Comparison of ENCODE assay signal across 31 cellular contexts in genomic region chr18:76808561-76808960, GRCh38.
"Had no signal": no experiment of that assay in that cellular context is flagged by ENCODE, and none has a peak within 500 bp of the region (broad histone marks: within the 10 kb centered on the region; RNA-seq: fewer than 3 reads in every experiment).

No MANE protein-coding gene starts in this region.

- H3K27me3 ChIP-seq: adrenal gland, body of pancreas, brain microvascular endothelial cell, breast epithelium had no signal

- H3K36me3 ChIP-seq: adrenal gland, brain microvascular endothelial cell, breast epithelium had no signal

- H3K27ac ChIP-seq: adrenal gland, body of pancreas, brain microvascular endothelial cell, breast epithelium, VCaP had no signal

- H3K27me3 Mint-ChIP-seq: activated B cell treated with CpG ODN at 0.5 μM for 24 hours; activated CD4-positive, alpha-beta memory T cell treated with anti-CD3 and anti-CD28 coated beads for 36 hours; activated CD4-positive, alpha-beta T cell treated with anti-CD3 and anti-CD28 coated beads, Interleukin-2, amount 10 ng/mL, durations not matched to agents 24 days and 14 days; activated CD8-positive, alpha-beta T cell treated with anti-CD3 and anti-CD28 coated beads for 36 hours; activated naive CD8-positive, alpha-beta T cell treated with anti-CD3 and anti-CD28 coated beads for 36 hours; activated T-helper 17 cell treated with anti-CD3 and anti-CD28 coated beads, Interleukin-2, amount 50 U/mL, for 72 hours; T-cell; T-helper 17 cell had no signal

- H3K36me3 Mint-ChIP-seq: activated naive CD4-positive, alpha-beta T cell treated with anti-CD3 and anti-CD28 coated beads, Interleukin-2, amount 50 U/mL, for 72 hours had no signal

- H3K4me3 Mint-ChIP-seq: activated B cell treated with CpG ODN at 0.5 μM for 24 hours; activated CD4-positive, alpha-beta memory T cell treated with anti-CD3 and anti-CD28 coated beads for 36 hours; activated CD4-positive, alpha-beta T cell treated with anti-CD3 and anti-CD28 coated beads, Interleukin-2, amount 10 ng/mL, durations not matched to agents 24 days and 14 days; activated CD8-positive, alpha-beta T cell treated with anti-CD3 and anti-CD28 coated beads for 36 hours; activated naive CD4-positive, alpha-beta T cell treated with anti-CD3 and anti-CD28 coated beads for 36 hours; activated naive CD8-positive, alpha-beta T cell treated with anti-CD3 and anti-CD28 coated beads for 36 hours; activated T-cell treated with anti-CD3 and anti-CD28 coated beads, Interleukin-2, amount 50 U/mL, for 4 hours; activated T-cell treated with anti-CD3 and anti-CD28 coated beads, Interleukin-2, amount 50 U/mL, for 72 hours; activated T-helper 1 cell treated with anti-CD3 and anti-CD28 coated beads, Interleukin-12 subunit alpha, Interleukin-12 subunit beta, Interleukin-2, Interleukin-4 antibody, amounts not matched to agents 30 ng/mL and 10 ng/mL and 1 ng/mL, durations not matched to agents 14 hours and 24 hours and 36 hours; activated T-helper 17 cell treated with anti-CD3 and anti-CD28 coated beads, Interleukin-2, amount 50 U/mL, for 72 hours; T-cell; T-helper 17 cell had no signal

- ATAC-seq: activated CD8-positive, alpha-beta T cell treated with anti-CD3 and anti-CD28 coated beads for 36 hours; activated naive CD4-positive, alpha-beta T cell treated with anti-CD3 and anti-CD28 coated beads, Interleukin-2, amount 50 U/mL, for 72 hours; activated T-cell treated with anti-CD3 and anti-CD28 coated beads, Interleukin-2, amount 50 U/mL, for 4 hours; activated T-cell treated with anti-CD3 and anti-CD28 coated beads, Interleukin-2, amount 50 U/mL, for 72 hours; activated T-helper 17 cell treated with anti-CD3 and anti-CD28 coated beads, Interleukin-2, amount 50 U/mL, for 72 hours; body of pancreas; T-cell; T-helper 17 cell had no signal

- H3K27ac Mint-ChIP-seq: activated B cell treated with CpG ODN at 0.5 μM for 24 hours; activated CD4-positive, alpha-beta memory T cell treated with anti-CD3 and anti-CD28 coated beads for 36 hours; activated CD4-positive, alpha-beta T cell treated with anti-CD3 and anti-CD28 coated beads, Interleukin-2, amount 10 ng/mL, durations not matched to agents 24 days and 14 days; activated CD8-positive, alpha-beta T cell treated with anti-CD3 and anti-CD28 coated beads for 36 hours; activated naive CD4-positive, alpha-beta T cell treated with anti-CD3 and anti-CD28 coated beads for 36 hours; activated naive CD4-positive, alpha-beta T cell treated with anti-CD3 and anti-CD28 coated beads, Interleukin-2, amount 50 U/mL, for 72 hours; activated naive CD8-positive, alpha-beta T cell treated with anti-CD3 and anti-CD28 coated beads for 36 hours; activated T-cell treated with anti-CD3 and anti-CD28 coated beads, Interleukin-2, amount 50 U/mL, for 72 hours; activated T-helper 1 cell treated with anti-CD3 and anti-CD28 coated beads, Interleukin-12 subunit alpha, Interleukin-12 subunit beta, Interleukin-2, Interleukin-4 antibody, amounts not matched to agents 30 ng/mL and 10 ng/mL and 1 ng/mL, durations not matched to agents 14 hours and 24 hours and 36 hours; activated T-helper 17 cell treated with anti-CD3 and anti-CD28 coated beads, Interleukin-2, amount 50 U/mL, for 72 hours; T-cell; T-helper 17 cell had no signal

- H3K4me3 ChIP-seq: adrenal gland, body of pancreas, breast epithelium had no signal

- DNase-seq: activated B cell treated with CpG ODN at 0.5 μM for 24 hours; activated CD4-positive, alpha-beta memory T cell treated with anti-CD3 and anti-CD28 coated beads for 36 hours; activated CD4-positive, alpha-beta T cell treated with anti-CD3 and anti-CD28 coated beads for 4 hours; activated CD4-positive, alpha-beta T cell treated with anti-CD3 and anti-CD28 coated beads, Interleukin-2, amount 10 ng/mL, durations not matched to agents 24 days and 14 days; activated CD4-positive, alpha-beta T cell treated with anti-CD3 and anti-CD28 coated beads, Interleukin-2, amount 50 U/mL, for 1 hour; activated CD4-positive, alpha-beta T cell treated with anti-CD3 and anti-CD28 coated beads, Interleukin-2, amount 50 U/mL, for 4 hours; activated CD4-positive, CD25-positive, alpha-beta regulatory T cell treated with anti-CD3 and anti-CD28 coated beads, Interleukin-2, amount 50 U/mL, for 72 hours; activated CD8-positive, alpha-beta T cell treated with anti-CD3 and anti-CD28 coated beads for 36 hours; activated effector memory CD4-positive, alpha-beta T cell treated with anti-CD3 and anti-CD28 coated beads, Interleukin-2, amount 50 U/mL, for 16 hours; activated gamma-delta T cell treated with Interleukin-2 at 50 U/mL for 16 hours; activated naive CD4-positive, alpha-beta T cell; activated naive CD4-positive, alpha-beta T cell treated with anti-CD3 and anti-CD28 coated beads for 36 hours; activated naive CD4-positive, alpha-beta T cell treated with anti-CD3 and anti-CD28 coated beads, Interleukin-2, amount 50 U/mL, for 16 hours; activated naive CD8-positive, alpha-beta T cell treated with anti-CD3 and anti-CD28 coated beads for 36 hours; activated T-cell treated with anti-CD3 and anti-CD28 coated beads for 4 hours; activated T-cell treated with anti-CD3 and anti-CD28 coated beads, Interleukin-2, amount 50 U/mL, for 1 hour; activated T-cell treated with anti-CD3 and anti-CD28 coated beads, Interleukin-2, amount 50 U/mL, for 4 hours; activated T-cell treated with anti-CD3 and anti-CD28 coated beads, Interleukin-2, amount 50 U/mL, for 72 hours; amniotic stem cell; aorta; body of pancreas; brain microvascular endothelial cell; central memory CD4-positive, alpha-beta T cell; T-cell; T-helper 17 cell had no signal

- H3K4me1 ChIP-seq: adrenal gland, breast epithelium had no signal

- H3K9me3 Mint-ChIP-seq: activated B cell treated with CpG ODN at 0.5 μM for 24 hours; activated CD4-positive, alpha-beta memory T cell treated with anti-CD3 and anti-CD28 coated beads for 36 hours; activated CD4-positive, alpha-beta T cell treated with anti-CD3 and anti-CD28 coated beads, Interleukin-2, amount 10 ng/mL, durations not matched to agents 24 days and 14 days; activated CD8-positive, alpha-beta T cell treated with anti-CD3 and anti-CD28 coated beads for 36 hours; activated naive CD4-positive, alpha-beta T cell treated with anti-CD3 and anti-CD28 coated beads for 36 hours; activated naive CD4-positive, alpha-beta T cell treated with anti-CD3 and anti-CD28 coated beads, Interleukin-2, amount 50 U/mL, for 72 hours; activated naive CD8-positive, alpha-beta T cell treated with anti-CD3 and anti-CD28 coated beads for 36 hours; activated T-cell treated with anti-CD3 and anti-CD28 coated beads, Interleukin-2, amount 50 U/mL, for 4 hours; activated T-cell treated with anti-CD3 and anti-CD28 coated beads, Interleukin-2, amount 50 U/mL, for 72 hours; activated T-helper 1 cell treated with anti-CD3 and anti-CD28 coated beads, Interleukin-12 subunit alpha, Interleukin-12 subunit beta, Interleukin-2, Interleukin-4 antibody, amounts not matched to agents 30 ng/mL and 10 ng/mL and 1 ng/mL, durations not matched to agents 14 hours and 24 hours and 36 hours; activated T-helper 17 cell treated with anti-CD3 and anti-CD28 coated beads, Interleukin-2, amount 50 U/mL, for 72 hours; T-cell had no signal

- H3K9me3 ChIP-seq: adrenal gland, body of pancreas, breast epithelium had no signal
